ENCODE assay signal across 2 cellular contexts in the genomic region with DNA sequence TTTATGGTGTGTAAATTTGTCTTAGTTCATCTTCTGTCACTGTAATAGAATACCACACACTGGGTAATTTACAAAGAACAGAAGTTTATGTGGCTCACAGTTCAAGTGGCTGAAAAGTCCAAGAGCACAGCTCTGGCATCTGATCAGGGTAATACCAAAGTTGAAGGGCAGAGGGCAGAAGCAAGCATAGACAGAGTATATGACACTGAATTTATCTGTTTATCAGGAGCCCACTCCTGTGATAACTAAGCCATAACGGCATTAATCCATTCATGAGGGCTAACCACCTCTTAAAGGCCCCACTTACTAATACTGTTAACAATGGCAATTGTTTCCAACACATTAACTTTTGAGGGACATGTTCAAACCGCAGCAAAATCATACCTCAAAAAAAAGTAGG.
TF ChIP-seq lines count a peak whose summit lies in the region.

No MANE protein-coding gene starts in this region.

TF ChIP-seq in SK-N-SH, 30 proteins besides CTCF, POLR2A, EP300 and RAD21 (continued from another document):
- TF ChIP-seq, protein P1, sequence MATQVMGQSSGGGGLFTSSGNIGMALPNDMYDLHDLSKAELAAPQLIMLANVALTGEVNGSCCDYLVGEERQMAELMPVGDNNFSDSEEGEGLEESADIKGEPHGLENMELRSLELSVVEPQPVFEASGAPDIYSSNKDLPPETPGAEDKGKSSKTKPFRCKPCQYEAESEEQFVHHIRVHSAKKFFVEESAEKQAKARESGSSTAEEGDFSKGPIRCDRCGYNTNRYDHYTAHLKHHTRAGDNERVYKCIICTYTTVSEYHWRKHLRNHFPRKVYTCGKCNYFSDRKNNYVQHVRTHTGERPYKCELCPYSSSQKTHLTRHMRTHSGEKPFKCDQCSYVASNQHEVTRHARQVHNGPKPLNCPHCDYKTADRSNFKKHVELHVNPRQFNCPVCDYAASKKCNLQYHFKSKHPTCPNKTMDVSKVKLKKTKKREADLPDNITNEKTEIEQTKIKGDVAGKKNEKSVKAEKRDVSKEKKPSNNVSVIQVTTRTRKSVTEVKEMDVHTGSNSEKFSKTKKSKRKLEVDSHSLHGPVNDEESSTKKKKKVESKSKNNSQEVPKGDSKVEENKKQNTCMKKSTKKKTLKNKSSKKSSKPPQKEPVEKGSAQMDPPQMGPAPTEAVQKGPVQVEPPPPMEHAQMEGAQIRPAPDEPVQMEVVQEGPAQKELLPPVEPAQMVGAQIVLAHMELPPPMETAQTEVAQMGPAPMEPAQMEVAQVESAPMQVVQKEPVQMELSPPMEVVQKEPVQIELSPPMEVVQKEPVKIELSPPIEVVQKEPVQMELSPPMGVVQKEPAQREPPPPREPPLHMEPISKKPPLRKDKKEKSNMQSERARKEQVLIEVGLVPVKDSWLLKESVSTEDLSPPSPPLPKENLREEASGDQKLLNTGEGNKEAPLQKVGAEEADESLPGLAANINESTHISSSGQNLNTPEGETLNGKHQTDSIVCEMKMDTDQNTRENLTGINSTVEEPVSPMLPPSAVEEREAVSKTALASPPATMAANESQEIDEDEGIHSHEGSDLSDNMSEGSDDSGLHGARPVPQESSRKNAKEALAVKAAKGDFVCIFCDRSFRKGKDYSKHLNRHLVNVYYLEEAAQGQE (IDR thresholded peaks at IDR 0.05; ENCODE audit: low read depth, low read length): no peak
TF ChIP-seq in SK-N-SH: peak in this region for 0.

TF ChIP-seq in SK-N-SH treated with all-trans-retinoic acid at 6 μM for 48 hours, 23 proteins besides CTCF, POLR2A, EP300 and RAD21 (continued from another document):
- no peak for TF ChIP-seq ZNF8 (CRISPR knock-in tag; IDR thresholded peaks at IDR 0.05)
